18 cellular contexts compared by ENCODE assay signal in the genomic region with DNA sequence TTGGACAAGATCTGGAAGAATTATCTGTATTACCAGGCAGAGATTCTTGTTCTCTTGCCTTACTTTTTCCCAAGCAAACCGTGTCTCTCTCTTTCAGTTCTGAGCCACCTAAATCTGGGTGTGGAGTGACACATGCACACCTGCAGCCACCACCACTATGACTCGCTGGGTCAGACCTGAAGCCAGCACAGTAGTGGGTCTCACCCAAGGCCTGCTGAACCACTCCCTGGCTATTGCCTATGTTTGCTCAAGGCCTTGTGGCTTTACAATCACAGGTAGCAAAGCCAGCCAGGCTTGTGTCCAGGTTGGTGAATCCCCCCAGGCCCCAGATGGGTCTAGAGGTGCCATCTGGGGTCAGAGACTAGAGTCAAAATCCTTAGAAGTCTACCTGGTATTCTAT. TPM values are rescaled to one million over a fixed set of nuclear protein-coding genes. Genes with fewer than 3 reads are reported as not detected.
DNase-seq lines count a peak whose midpoint lies in the region; ATAC-seq, FAIRE-seq and TF ChIP-seq lines count a peak whose summit lies in the region.
"Had no signal": no experiment of that assay in that cellular context is flagged by ENCODE, and none has a peak within 500 bp of the region (broad histone marks: within the 10 kb centered on the region; RNA-seq: fewer than 3 reads in every experiment).

No MANE protein-coding gene starts in this region.

- H3K9ac ChIP-seq in H9 (ENCODE audit: extremely low read depth, insufficient read length, low read length) = no peak overlapping the region
- H3K9ac ChIP-seq: BLaER1 treated with 17β-estradiol and CSF1 and Interleukin-3, amounts not matched to agents 10 nM and 100 nM had no signal

- TF ChIP-seq POLR2A in H54 (IDR thresholded peaks at IDR 0.05; ENCODE audit: low read depth, low read length) = no peak

- H4K91ac ChIP-seq in H9 (ENCODE audit: insufficient read length, low read depth, low read length) = no peak overlapping the region

- H2AK5ac ChIP-seq in H9 (ENCODE audit: insufficient read length, low read length) = no peak overlapping the region

- H3K23ac ChIP-seq in H9 (ENCODE audit: insufficient read length, low read depth, low read length) = no peak overlapping the region

- no peak overlapping the region for H3K27ac Mint-ChIP-seq in H9
- H3K27ac Mint-ChIP-seq: CD4-positive, CD25-positive, alpha-beta regulatory T cell had no signal

- no peak for ATAC-seq in HG02763 (IDR thresholded peaks at IDR 0.05; ENCODE audit: unreplicated experiment)

- no peaks in the 10 kb centered on the region for H3K79me1 ChIP-seq in H9 (ENCODE audit: insufficient read depth, low read depth, low read length, poor library complexity, severe bottlenecking)

- no peak overlapping the region for H3K27ac ChIP-seq in dorsolateral prefrontal cortex
- no peak overlapping the region for H3K27ac ChIP-seq in H9 (ENCODE audit: insufficient read length, low read depth, low read length)
- H3K27ac ChIP-seq: BLaER1 treated with 17β-estradiol and CSF1 and Interleukin-3, amounts not matched to agents 10 nM and 100 nM had no signal

- H3K9me3 Mint-ChIP-seq in H9 = peaks cover 11 to 14% of the 10 kb centered on the region in 2 experiments; a peak in 4 of 5 replicates

- TF ChIP-seq CTCF in bronchial epithelial cell (IDR thresholded peaks at IDR 0.05; ENCODE audit: insufficient read depth, low read length, severe bottlenecking) (no peak), dorsolateral prefrontal cortex (IDR thresholded peaks at IDR 0.05 in 54 of 56, conservative IDR thresholded peaks at IDR 0.05 in 2 of 56; ENCODE audit: low read depth in 1 of 56, partially characterized antibody in 56 of 56) (no peak), H9 (conservative IDR thresholded peaks at IDR 0.05) (no peak)

- H3K14ac ChIP-seq in H9 (ENCODE audit: insufficient read depth, low read length) = no peak overlapping the region

- FAIRE-seq in H54 (lab: Jason Lieb, UNC) = peak; percentile 58
- no peak for FAIRE-seq in bronchial epithelial cell (lab: Jason Lieb, UNC)

- peaks cover 0 to 3% of the 10 kb centered on the region in 2 experiments; a peak in 1 of 4 replicates for H3K4me1 Mint-ChIP-seq in H9
- H3K4me1 Mint-ChIP-seq: CD4-positive, CD25-positive, alpha-beta regulatory T cell had no signal

- DNase-seq in H54 (ENCODE audit: insufficient read length, low spot score) (no peak), MG63 (peak; percentile 13), bronchial epithelial cell (ENCODE audit: low read depth) (peak; percentile 58), kidney tubule cell (ENCODE audit: low spot score) (peak; percentile 51), dorsolateral prefrontal cortex (no peak), H9 (no peak)
- no peak for DNase-seq in activated naive CD4-positive, alpha-beta T cell (lab: John Stamatoyannopoulos, UW)
- DNase-seq: ACHN; CD4-positive, CD25-positive, alpha-beta regulatory T cell; DMS 273 treated with DMSO at 0.1 percent for 48 hours; GOT3; HCEC 1CT; IMR-90 had no signal

- no peaks in the 10 kb centered on the region for H3K4me1 ChIP-seq in H9 (ENCODE audit: insufficient read depth, low read length)

- H2BK20ac ChIP-seq in H9 (ENCODE audit: low read depth, low read length, poor library complexity, severe bottlenecking) = no peak overlapping the region

- no peak overlapping the region for H4K5ac ChIP-seq in H9 (ENCODE audit: insufficient read length, low read depth, low read length)

- no peak overlapping the region for H2BK12ac ChIP-seq in H9 (ENCODE audit: insufficient read length, low read depth, low read length)

- H3K4me3 ChIP-seq in MG63 (no peak overlapping the region), bronchial epithelial cell (ENCODE audit: low read depth, low read length) (no peak overlapping the region), dorsolateral prefrontal cortex (no peak overlapping the region)
- H3K4me3 ChIP-seq: BLaER1 treated with 17β-estradiol and CSF1 and Interleukin-3, amounts not matched to agents 10 nM and 100 nM had no signal

- no peak overlapping the region for H3K56ac ChIP-seq in H9 (ENCODE audit: insufficient read length, low read depth, low read length)

- no peak overlapping the region for H2AFZ ChIP-seq in H9 (ENCODE audit: low read length)

- H2BK120ac ChIP-seq in H9 (ENCODE audit: low read depth, low read length, poor library complexity, severe bottlenecking) = no peak overlapping the region

- no peak overlapping the region for H3K18ac ChIP-seq in H9 (ENCODE audit: insufficient read length, low read depth, low read length)

- intact Hi-C loops in dorsolateral prefrontal cortex (cut with DNase I) = no loop called here

- H3K4ac ChIP-seq in H9 (ENCODE audit: low read depth, low read length) = no peak overlapping the region

- H2BK5ac ChIP-seq in H9 (ENCODE audit: insufficient read length, low read length) = no peak overlapping the region

- H3K4me2 ChIP-seq in H9 (ENCODE audit: insufficient read depth, insufficient read length, low read length) = no peak overlapping the region
- H3K4me2 ChIP-seq: BLaER1 treated with 17β-estradiol and CSF1 and Interleukin-3, amounts not matched to agents 10 nM and 100 nM had no signal

- H3K23me2 ChIP-seq in H9 (ENCODE audit: insufficient read length, low read depth, low read length, poor library complexity, severe bottlenecking) = no peaks in the 10 kb centered on the region

- no peak overlapping the region for H2BK15ac ChIP-seq in H9 (ENCODE audit: low read depth, low read length)

- no peak overlapping the region for H3K4me3 Mint-ChIP-seq in H9

- peaks cover 10% of the 10 kb centered on the region for H3K9me3 ChIP-seq in MG63
- no peaks in the 10 kb centered on the region for H3K9me3 ChIP-seq in H9 (ENCODE audit: control insufficient read depth, low read depth, low read length)

- H3K36me3 ChIP-seq in MG63 (no peaks in the 10 kb centered on the region), bronchial epithelial cell (ENCODE audit: control insufficient read depth, insufficient read depth, low read length) (no peaks in the 10 kb centered on the region)

- no CpG with 5 or more reads among the region's 2 CpGs for WGBS in H9 (ENCODE audit: extremely low coverage, insufficient read length, low lambda C conversion rate)

- H3T11ph ChIP-seq in H9 (ENCODE audit: low read length) = no peak overlapping the region

- no peaks in the 10 kb centered on the region for H4K20me1 ChIP-seq in H9 (ENCODE audit: control insufficient read depth, insufficient read depth, insufficient read length)

- H3K27me3 ChIP-seq in MG63 = no peaks in the 10 kb centered on the region
- H3K27me3 ChIP-seq in bronchial epithelial cell (ENCODE audit: control insufficient read depth, insufficient read depth, low read length) = no peaks in the 10 kb centered on the region
- no peaks in the 10 kb centered on the region for H3K27me3 ChIP-seq in dorsolateral prefrontal cortex
- H3K27me3 ChIP-seq in H9 (ENCODE audit: insufficient read depth, low read length) = no peaks in the 10 kb centered on the region
- H3K27me3 ChIP-seq: BLaER1 treated with 17β-estradiol and CSF1 and Interleukin-3, amounts not matched to agents 10 nM and 100 nM had no signal

- no peak overlapping the region for H4K8ac ChIP-seq in H9 (replicated peaks; ENCODE audit: insufficient read length, low read depth, low read length)

- H3K79me2 ChIP-seq in H9 (ENCODE audit: insufficient read depth, low read length) = no peaks in the 10 kb centered on the region

- H3K27me3 Mint-ChIP-seq in H9 (ENCODE audit: low read depth) = no peaks in the 10 kb centered on the region

- peaks cover 0 to 3% (median 2%) of the 10 kb centered on the region in 3 experiments; a peak in 3 of 7 replicates for H3K36me3 Mint-ChIP-seq in H9 (ENCODE audit: insufficient read depth in 1 of 3, low read depth in 3 of 3)

RNA-seq across cellular contexts. Expression of gene COPB2, which starts 28.7 kb away (rescaled TPM):
- total RNA-seq in MG63 (2014; rRNA removed; shearing (Covaris generic); ENCODE audit: low replicate concordance) = 131 and 177 TPM in 2 replicates
- total RNA-seq in bronchial epithelial cell (171 and 219 TPM in 2 replicates), dorsolateral prefrontal cortex (100 to 1,000 TPM in 27 of 120 experiments, 10 to 100 TPM in 93; 59.7 to 117 (median 91.2) TPM), H9 (2021) (116 and 121 TPM in 2 replicates)

RNA-seq across cellular contexts. Expression of gene RBP2, which starts 58.2 kb away (rescaled TPM):
- total RNA-seq in MG63 (2014; rRNA removed; shearing (Covaris generic); ENCODE audit: low replicate concordance) = not detected in 2 replicates
- not detected in 2 replicates for total RNA-seq in bronchial epithelial cell
- total RNA-seq in dorsolateral prefrontal cortex = not detected
- total RNA-seq in H9 (2021) = not detected in 2 replicates
- total RNA-seq: A172; CD4-positive, CD25-positive, alpha-beta regulatory T cell; Daoy; HT-29; IMR-90 had no signal

Comparison
In these comparisons a context has a peak if more than half of its experiments do, and no peak if none do; other contexts are left out.
1. DNase-seq: peak in MG63 (single experiment), bronchial epithelial cell (single experiment) and kidney tubule cell (single experiment); none in H54 (single experiment), activated naive CD4-positive, alpha-beta T cell (0 of 4), dorsolateral prefrontal cortex (0 of 10) and H9 (single experiment).